ENCODE assay signal across 8 cellular contexts in genomic region chr19:15453091-15453498, GRCh38. TPM values are rescaled to one million over a fixed set of nuclear protein-coding genes. Genes with fewer than 3 reads are reported as not detected.
DNase-seq lines count a peak whose midpoint lies in the region; TF ChIP-seq lines count a peak whose summit lies in the region.
"Had no signal": no experiment of that assay in that cellular context is flagged by ENCODE, and none has a peak within 500 bp of the region (broad histone marks: within the 10 kb centered on the region; RNA-seq: fewer than 3 reads in every experiment).

No MANE protein-coding gene starts in this region.

- intact Hi-C loops in testis (cut with DNase I; ENCODE audit: low total_unique reads) = no loop called here

- H3K9me3 ChIP-seq in iPS-20b (ENCODE audit: insufficient read depth, low read depth, low read length) (no peaks in the 10 kb centered on the region), testis (no peaks in the 10 kb centered on the region)

- no peak overlapping the region for H3K27ac ChIP-seq in iPS-20b (ENCODE audit: low read length)
- H3K27ac ChIP-seq in testis = peak overlapping the region in 1 of 2 donors; percentile 37

- WGBS in testis, 2 donors = 0 to 34% methylated on average over 14 to 27 of the region's 42 CpGs

- H3K4me1 ChIP-seq in iPS-20b (ENCODE audit: insufficient read depth, low read length) = no peaks in the 10 kb centered on the region; the same call in 1 of the 2 replicates
- H3K4me1 ChIP-seq in testis = peaks cover 15% of the 10 kb centered on the region

- no peaks in the 10 kb centered on the region for H3K36me3 ChIP-seq in iPS-20b (ENCODE audit: insufficient read depth, low read depth, low read length)
- H3K36me3 ChIP-seq in testis (ENCODE audit: low read depth, missing control alignments) = no peaks in the 10 kb centered on the region

- no peak for TF ChIP-seq POLR2A in testis (IDR thresholded peaks at IDR 0.05)

- no peak for TF ChIP-seq CTCF in astrocyte of the cerebellum (IDR thresholded peaks at IDR 0.05; ENCODE audit: low read depth, low read length, missing control alignments)
- peak in 2 of 3 experiments; percentile 6 to 18 for TF ChIP-seq CTCF in testis (IDR thresholded peaks at IDR 0.05)
- no peak for TF ChIP-seq CTCF in GM10266 (IDR thresholded peaks at IDR 0.05; ENCODE audit: control insufficient read depth, insufficient read depth, low read depth, missing control alignments)

- H3K4me3 ChIP-seq in astrocyte of the cerebellum (ENCODE audit: low read depth, low read length) (peak overlapping the region; percentile 31), iPS-20b (ENCODE audit: low read length) (peak overlapping the region; percentile 72), testis (peak overlapping the region; percentile 31 to 39)

- in situ Hi-C loops in astrocyte of the cerebellum (cut with HindIII; ENCODE audit: low sequenced_read_pairs) = no loop called here

- H3K27me3 ChIP-seq in iPS-20b (ENCODE audit: insufficient read depth, low read length) = peaks cover 56% of the 10 kb centered on the region
- H3K27me3 ChIP-seq in testis = no peaks in the 10 kb centered on the region

- no peak overlapping the region; the same call in 1 of the 2 replicates for H3K9ac ChIP-seq in iPS-20b (ENCODE audit: low read depth, low read length)

- no peak for DNase-seq in astrocyte of the cerebellum (ENCODE audit: low read depth)
- DNase-seq in testis = no peak
- no peak for DNase-seq in foreskin melanocyte
- no peak for DNase-seq in GM10266 (ENCODE audit: extremely low spot score)
- no peak for DNase-seq in OCI-M2 (lab: John Stamatoyannopoulos, UW; ENCODE audit: unreplicated experiment)
- DNase-seq: activated T-cell treated with anti-CD3 and anti-CD28 coated beads, Interleukin-2, amount 50 U/mL, for 1 hour had no signal

RNA-seq across cellular contexts. Expression of gene WIZ, which starts 3.3 kb away (rescaled TPM):
- 100 to 1,000 TPM; 109 to 118 TPM for total RNA-seq in testis
- polyA plus RNA-seq in testis (ENCODE audit: insufficient read depth, low read depth, low replicate concordance) = 66.2 TPM

RNA-seq across cellular contexts. Expression of gene RASAL3, which starts 11.2 kb away (rescaled TPM):
- 1 to 10 TPM; 1.4 to 2.7 TPM for total RNA-seq in testis
- polyA plus RNA-seq in testis (ENCODE audit: insufficient read depth, low read depth, low replicate concordance) = 2.0 TPM

RNA-seq across cellular contexts. Expression of gene PGLYRP2, which starts 26.2 kb away (rescaled TPM):
- 10 to 100 TPM; 43.7 to 44.4 TPM for total RNA-seq in testis
- 27.8 TPM for polyA plus RNA-seq in testis (ENCODE audit: insufficient read depth, low read depth, low replicate concordance)
- total RNA-seq: subcutaneous adipose tissue had no signal

RNA-seq across cellular contexts. Expression of gene AKAP8L, which starts 34.3 kb away (rescaled TPM):
- total RNA-seq in testis = 100 to 1,000 TPM; 334 to 399 TPM
- 131 TPM for polyA plus RNA-seq in testis (ENCODE audit: insufficient read depth, low read depth, low replicate concordance)

RNA-seq across cellular contexts. Expression of gene CYP4F22, which starts 55.2 kb away (rescaled TPM):
- 1 to 10 TPM; 2.1 to 5.8 TPM for total RNA-seq in testis
- polyA plus RNA-seq in testis (ENCODE audit: insufficient read depth, low read depth, low replicate concordance) = 2.5 TPM

Comparison
In these comparisons a context has a peak if more than half of its experiments do, and no peak if none do; other contexts are left out.
1. CTCF ChIP-seq: peak in testis (2 of 3); none in astrocyte of the cerebellum (single experiment) and GM10266 (single experiment).
2. Peak in every context shown above with its lines, with median percentiles within 50 percentile points of each other: H3K4me3 ChIP-seq.